1 cellular context compared by ENCODE assay signal in the genomic region with DNA sequence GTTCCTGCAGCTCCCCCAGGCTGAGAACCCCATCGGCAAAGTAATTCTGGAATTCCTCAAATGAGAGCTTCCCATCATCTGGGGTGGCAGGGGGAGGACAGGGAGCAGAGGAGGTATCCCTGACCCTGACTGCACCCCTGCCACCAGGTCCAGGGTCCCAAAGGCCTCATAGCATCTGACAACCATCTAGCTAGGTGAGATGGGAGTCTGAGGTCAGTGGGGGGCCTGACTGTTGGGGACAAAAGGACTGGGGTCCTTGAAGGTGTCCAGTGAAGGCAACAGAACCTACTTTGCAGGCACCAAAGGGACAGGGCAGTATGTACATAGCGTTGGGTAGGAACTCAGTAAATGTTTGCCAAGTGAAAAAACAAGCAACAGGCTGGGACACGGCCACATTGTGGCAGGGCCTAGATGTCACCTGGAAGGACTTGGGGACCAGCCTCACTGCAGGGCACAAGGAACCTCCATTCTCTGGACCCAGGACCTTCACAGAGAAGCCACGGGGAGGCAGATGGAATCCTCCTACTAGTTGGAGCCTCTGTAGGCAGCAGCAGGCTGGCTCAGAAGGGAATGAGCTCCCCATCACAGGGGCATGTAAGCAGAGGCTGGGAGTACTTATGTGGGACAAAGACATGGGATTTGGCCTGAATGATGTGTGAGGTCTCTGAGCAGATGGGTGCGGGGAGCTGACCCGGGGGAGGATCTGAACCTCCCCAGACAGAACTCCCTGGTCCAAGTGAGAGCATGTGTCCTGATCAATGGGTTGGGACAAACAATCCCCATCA.
TF ChIP-seq lines count a peak whose summit lies in the region.

No MANE protein-coding gene starts in this region.

TF ChIP-seq in HEK293, 187 proteins besides CTCF, POLR2A, EP300 and RAD21:
- TF ChIP-seq ZNF654 (tag by site-specific recombination; IDR thresholded peaks at IDR 0.05; ENCODE audit: low read depth): no peak
- peak; percentile 62 for TF ChIP-seq SCRT2 (tag by site-specific recombination; IDR thresholded peaks at IDR 0.05)
- no peak for TF ChIP-seq ZNF513 (tag by site-specific recombination; IDR thresholded peaks at IDR 0.05)
